Comparison of ENCODE assay signal across 8 cellular contexts in the genomic region with DNA sequence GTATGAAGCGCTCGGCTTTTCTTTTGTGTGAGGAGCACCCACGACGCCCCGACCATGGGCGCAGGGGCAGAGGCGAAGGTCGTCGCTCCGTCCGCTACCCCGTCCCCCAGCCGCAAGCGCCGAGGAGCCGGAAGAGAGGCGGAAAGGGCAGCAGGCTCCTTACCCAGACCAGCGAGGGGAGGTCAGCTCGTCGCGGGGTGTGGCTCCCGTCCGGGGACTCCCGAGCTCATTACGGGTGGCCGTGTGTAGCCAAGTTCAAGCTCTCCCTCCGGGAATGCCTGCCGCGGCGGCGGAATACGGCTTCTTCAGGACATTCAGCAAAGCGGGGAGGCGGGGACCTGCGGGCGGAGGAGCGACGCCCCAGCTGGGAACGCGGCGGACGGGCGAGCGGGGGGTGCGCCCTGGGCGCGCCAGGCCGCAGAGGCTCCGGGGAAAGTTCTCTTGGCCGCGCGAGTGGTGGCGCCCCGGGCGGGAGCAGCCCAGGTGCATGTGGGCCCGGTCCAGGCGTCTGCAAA. TPM values are rescaled to one million over a fixed set of nuclear protein-coding genes. Genes with fewer than 3 reads are reported as not detected.
DNase-seq lines count a peak whose midpoint lies in the region; ATAC-seq and TF ChIP-seq lines count a peak whose summit lies in the region.

No MANE protein-coding gene starts in this region.

- H4K20me1 ChIP-seq in neural progenitor cell (ENCODE audit: low read depth): peaks cover 10% of the 10 kb centered on the region

- H3K27ac Mint-ChIP-seq in activated B cell treated with CpG ODN at 0.5 μM for 24 hours: no peak overlapping the region
- H3K27ac Mint-ChIP-seq in neural progenitor cell: no peak overlapping the region

- H3K4me1 Mint-ChIP-seq in activated B cell treated with CpG ODN at 0.5 μM for 24 hours (peaks cover 11% of the 10 kb centered on the region), neural progenitor cell (peaks cover 27% of the 10 kb centered on the region)

- H3K4me3 Mint-ChIP-seq in activated B cell treated with CpG ODN at 0.5 μM for 24 hours (peak overlapping the region; percentile 86), neural progenitor cell (peak overlapping the region; percentile 90)

- TF ChIP-seq CTCF in activated B cell treated with CpG ODN at 0.5 μM for 24 hours (IDR thresholded peaks at IDR 0.05) (no peak), neural progenitor cell (IDR thresholded peaks at IDR 0.05) (no peak)

- peaks cover 18% of the 10 kb centered on the region for H3F3A ChIP-seq in neural progenitor cell (ENCODE audit: low read depth)

- H3K4me1 ChIP-seq in neural progenitor cell: peaks cover 10% of the 10 kb centered on the region

- intact Hi-C loops in activated B cell treated with CpG ODN at 0.5 μM for 24 hours (cut with micrococcal nuclease): loop anchor here (1.0 to 5.0 kb wide), 7 partner anchors 181 to 907 kb away; partner anchors contain the start of gene STARD4

- H3K9me3 Mint-ChIP-seq in activated B cell treated with CpG ODN at 0.5 μM for 24 hours: peaks cover 2% of the 10 kb centered on the region
- no peaks in the 10 kb centered on the region for H3K9me3 Mint-ChIP-seq in neural progenitor cell

- peak overlapping the region; percentile 88 for H3K4me3 ChIP-seq in neural progenitor cell

- peak overlapping the region; percentile 95 for H2AFZ ChIP-seq in neural progenitor cell (replicated peaks)

- peak overlapping the region; percentile 87 for H3K4me2 ChIP-seq in neural progenitor cell

- DNase-seq in NCI-H345 (lab: John Stamatoyannopoulos, UW) (peak; percentile 34), NCI-H345 treated with DMSO at 0.1 percent for 48 hours (lab: John Stamatoyannopoulos, UW; ENCODE audit: unreplicated experiment) (no peak), HT-29 (ENCODE audit: low spot score) (peak; percentile 16), activated B cell treated with CpG ODN at 0.5 μM for 24 hours (no peak), foreskin melanocyte (peak; percentile 53), neural progenitor cell (ENCODE audit: low spot score) (peak; percentile 69), GDM1 (lab: John Stamatoyannopoulos, UW) (no peak)

- H3K79me2 ChIP-seq in neural progenitor cell (ENCODE audit: low read depth): no peaks in the 10 kb centered on the region

- POLR2A ChIA-PET in activated B cell treated with CpG ODN at 0.5 μM for 24 hours (lab: Charles Lee): interaction anchor here (0.6 to 1.6 kb wide), 6 partner anchors 104 to 335 kb away, joined by 3 to 9 read pairs (median 6); no protein-coding TSS in a partner anchor

- ATAC-seq in GM21526 (IDR thresholded peaks at IDR 0.05; ENCODE audit: low FRiP score, unreplicated experiment): peak; percentile 38
- ATAC-seq in activated B cell treated with CpG ODN at 0.5 μM for 24 hours (ENCODE audit: low read depth): peak; percentile 41

- no peak overlapping the region for H3K27ac ChIP-seq in neural progenitor cell

- no peak overlapping the region for H3K9ac ChIP-seq in neural progenitor cell

- no peaks in the 10 kb centered on the region for H3K9me3 ChIP-seq in neural progenitor cell (ENCODE audit: low read depth)

- CTCF ChIA-PET in activated B cell treated with CpG ODN at 0.5 μM for 24 hours (lab: Charles Lee): interaction anchor here (0.9 to 4.6 kb wide), 21 partner anchors 11 to 337 kb away, joined by 3 to 94 read pairs (median 8); no protein-coding TSS in a partner anchor

- H3K27me3 Mint-ChIP-seq in activated B cell treated with CpG ODN at 0.5 μM for 24 hours (peaks cover 14% of the 10 kb centered on the region), neural progenitor cell (ENCODE audit: insufficient read depth, low read depth) (peaks cover 11% of the 10 kb centered on the region)

- H3K27me3 ChIP-seq in neural progenitor cell: peaks cover 72% of the 10 kb centered on the region

- H3K36me3 Mint-ChIP-seq in activated B cell treated with CpG ODN at 0.5 μM for 24 hours (ENCODE audit: low read depth) (peaks cover 3% of the 10 kb centered on the region), neural progenitor cell (peaks cover 1% of the 10 kb centered on the region)

- no peaks in the 10 kb centered on the region for H3K36me3 ChIP-seq in neural progenitor cell

RNA-seq across cellular contexts. Expression of gene EPB41L4A, which starts 0.6 kb away (rescaled TPM):
- total RNA-seq in HT-29 (2014; rRNA removed; shearing (Covaris generic)): 0.48 and 2.2 TPM in 2 replicates
- total RNA-seq in activated B cell treated with CpG ODN at 0.5 μM for 24 hours (5.8 and 7.1 TPM in 2 replicates), neural progenitor cell (ENCODE audit: low replicate concordance) (2.7 and 3.6 TPM in 2 replicates)

Comparison
In these comparisons a context has a peak if more than half of its experiments do, and no peak if none do; other contexts are left out.
1. DNase-seq: peak in NCI-H345 (single experiment), HT-29 (single experiment), foreskin melanocyte (single experiment) and neural progenitor cell (single experiment); none in NCI-H345 treated with DMSO at 0.1 percent for 48 hours (single experiment), activated B cell treated with CpG ODN at 0.5 μM for 24 hours (single experiment) and GDM1 (single experiment).